In genomic region chr3:96300743-96301142, GRCh38 we compare ENCODE assay signal across 29 cellular contexts.
"Had no signal": no experiment of that assay in that cellular context is flagged by ENCODE, and none has a peak within 500 bp of the region (broad histone marks: within the 10 kb centered on the region; RNA-seq: fewer than 3 reads in every experiment).

No MANE protein-coding gene starts in this region.

- DNase-seq: naive thymus-derived CD8-positive, alpha-beta T cell; occipital lobe; ovary; posterior cingulate gyrus; psoas muscle; right cardiac atrium; spleen; stimulated activated CD4-positive, alpha-beta T cell treated with anti-CD3 and anti-CD28 coated beads, Interleukin-12 subunit alpha, Interleukin-12 subunit beta, amount 100 ng/mL, for 4 hours; stimulated activated CD4-positive, alpha-beta T cell treated with anti-CD3 and anti-CD28 coated beads, Interleukin-1b, Interleukin-23, amount 100 ng/mL, for 48 hours; stimulated activated CD4-positive, alpha-beta T cell treated with anti-CD3 and anti-CD28 coated beads, Interleukin-4, amount 100 ng/mL, for 1 hour; stimulated activated CD4-positive, alpha-beta T cell treated with anti-CD3 and anti-CD28 coated beads, Interleukin-4, amount 100 ng/mL, for 4 hours; stimulated activated CD8-positive, alpha-beta memory T cell treated with anti-CD3 and anti-CD28 coated beads, Interleukin-4, amount 100 ng/mL, for 48 hours; stimulated activated naive CD4-positive, alpha-beta T cell; stimulated activated naive CD8-positive, alpha-beta T cell treated with anti-CD3 and anti-CD28 coated beads, Interleukin-15, amount 100 ng/mL, for 72 hours; stimulated activated naive CD8-positive, alpha-beta T cell treated with anti-CD3 and anti-CD28 coated beads, Interleukin-15, Interleukin-2, amounts not matched to agents 100 U/mL and 50 U/mL, for 24 hours; substantia nigra; testis; tibial artery; transverse colon; upper lobe of right lung; uterus had no signal

- H2AFZ ChIP-seq: neural progenitor cell, parathyroid adenoma had no signal

- H3K9me3 ChIP-seq: ovary, psoas muscle, right lobe of liver, suprapubic skin, testis, tibial artery, transverse colon, upper lobe of right lung, uterus had no signal

- ATAC-seq: naive thymus-derived CD8-positive, alpha-beta T cell; natural killer cell treated with Interleukin-12 subunit alpha and Interleukin-12 subunit beta and Interleukin-15 and Interleukin-18, amount 100 ng/mL, for 72 hours; psoas muscle; right cardiac atrium; right lobe of liver; stimulated activated memory B cell treated with anti-CD40 and anti-IgM and Interleukin-4, amounts not matched to agents 10 μg/mL and 1 μg/mL and 100 μg/mL, for 72 hours; stimulated activated naive CD8-positive, alpha-beta T cell treated with anti-CD3 and anti-CD28 coated beads, Interleukin-15, amount 100 ng/mL, for 72 hours; stimulated activated naive CD8-positive, alpha-beta T cell treated with anti-CD3 and anti-CD28 coated beads, Interleukin-15, Interleukin-2, amounts not matched to agents 100 U/mL and 50 U/mL, for 24 hours; upper lobe of right lung had no signal

- H3K36me3 ChIP-seq: neural progenitor cell, ovary, right lobe of liver, spleen, suprapubic skin, tibial artery, transverse colon, upper lobe of right lung, uterus had no signal

- H3K27ac ChIP-seq: neural progenitor cell, ovary, parathyroid adenoma, psoas muscle, right lobe of liver, skin epidermis, spleen, suprapubic skin, testis, tibial artery, transverse colon, upper lobe of right lung, uterus had no signal

- H3K9ac ChIP-seq: neural progenitor cell, parathyroid adenoma had no signal

- H3K4me1 ChIP-seq: neural progenitor cell, parathyroid adenoma, psoas muscle, right lobe of liver, spleen, suprapubic skin, testis, tibial artery, transverse colon, upper lobe of right lung, uterus had no signal

- H3K27me3 ChIP-seq: neural progenitor cell, ovary, right lobe of liver, spleen, suprapubic skin, testis, tibial artery, transverse colon, upper lobe of right lung, uterus had no signal

- H3K4me2 ChIP-seq: neural progenitor cell, smooth muscle cell had no signal

- H3K79me2 ChIP-seq: parathyroid adenoma had no signal

- H3K4me3 ChIP-seq: neural progenitor cell, ovary, psoas muscle, right lobe of liver, skin epidermis, smooth muscle cell, spleen, suprapubic skin, testis, tibial artery, transverse colon, upper lobe of right lung, uterus had no signal
